Comparison of ENCODE assay signal across 8 cellular contexts in genomic region chr19:41597600-41598041, GRCh38. TPM values are rescaled to one million over a fixed set of nuclear protein-coding genes. Genes with fewer than 3 reads are reported as not detected.
DNase-seq lines count a peak whose midpoint lies in the region; ATAC-seq and TF ChIP-seq lines count a peak whose summit lies in the region.

No MANE protein-coding gene starts in this region.

- DNase-seq in NCI-H510A treated with DMSO at 0.1 percent for 48 hours (lab: John Stamatoyannopoulos, UW) (peak; percentile 85), NCI-H510A (lab: John Stamatoyannopoulos, UW) (no peak), NB4 (ENCODE audit: low read depth) (peak; percentile 66), SW 1271 (lab: John Stamatoyannopoulos, UW) (peak; percentile 5 to 71), cardiac septum (ENCODE audit: low spot score) (peak; percentile 83), renal cortical epithelial cell (ENCODE audit: low read depth) (peak; percentile 53)
- peak; percentile 60 for DNase-seq in activated naive CD8-positive, alpha-beta T cell treated with anti-CD3 and anti-CD28 coated beads for 36 hours

- no peak overlapping the region for H3K4me3 Mint-ChIP-seq in activated naive CD8-positive, alpha-beta T cell treated with anti-CD3 and anti-CD28 coated beads for 36 hours

- peaks cover 24% of the 10 kb centered on the region for H3K27me3 Mint-ChIP-seq in activated naive CD8-positive, alpha-beta T cell treated with anti-CD3 and anti-CD28 coated beads for 36 hours

- ATAC-seq in HG03135 (IDR thresholded peaks at IDR 0.05; ENCODE audit: unreplicated experiment), result no peak

- H3K36me3 Mint-ChIP-seq in activated naive CD8-positive, alpha-beta T cell treated with anti-CD3 and anti-CD28 coated beads for 36 hours, result no peaks in the 10 kb centered on the region

- no peak overlapping the region for H3K27ac Mint-ChIP-seq in activated naive CD8-positive, alpha-beta T cell treated with anti-CD3 and anti-CD28 coated beads for 36 hours

- no peaks in the 10 kb centered on the region for H3K9me3 Mint-ChIP-seq in activated naive CD8-positive, alpha-beta T cell treated with anti-CD3 and anti-CD28 coated beads for 36 hours

- no peak for TF ChIP-seq POLR2A in NB4 (IDR thresholded peaks at IDR 0.05; ENCODE audit: extremely low read depth, insufficient read length)

- intact Hi-C loops in cardiac septum (cut with DNase I), result no loop called here

- no peak overlapping the region for H3K4me3 ChIP-seq in NB4 (ENCODE audit: low read depth, low read length)

- peaks cover 14% of the 10 kb centered on the region for H3K4me1 Mint-ChIP-seq in activated naive CD8-positive, alpha-beta T cell treated with anti-CD3 and anti-CD28 coated beads for 36 hours

- TF ChIP-seq CTCF in NB4 (IDR thresholded peaks at IDR 0.05; ENCODE audit: low read depth, low read length), result peak; percentile 76

RNA-seq across cellular contexts. Expression of gene CEACAM21, which starts 21.7 kb away (rescaled TPM):
- total RNA-seq in activated naive CD8-positive, alpha-beta T cell treated with anti-CD3 and anti-CD28 coated beads for 36 hours, result 10 to 100 TPM; 36.5 to 37.5 TPM
- total RNA-seq in cardiac septum, result 0.27 TPM
- total RNA-seq in renal cortical epithelial cell, result not detected in 2 replicates

RNA-seq across cellular contexts. Expression of gene CEACAM4, which starts 29.3 kb away (rescaled TPM):
- total RNA-seq in activated naive CD8-positive, alpha-beta T cell treated with anti-CD3 and anti-CD28 coated beads for 36 hours, result not detected
- 0.51 TPM for total RNA-seq in cardiac septum
- not detected in 2 replicates for total RNA-seq in renal cortical epithelial cell

Comparison
In these comparisons a context has a peak if more than half of its experiments do, and no peak if none do; other contexts are left out.
1. RNA of gene CEACAM21, which starts 21.7 kb away (total RNA-seq): 36.5 to 37.5 TPM in activated naive CD8-positive, alpha-beta T cell treated with anti-CD3 and anti-CD28 coated beads for 36 hours; 0.27 TPM in cardiac septum (single experiment) and not detected in renal cortical epithelial cell; every median in the first group is over 10 times any median in the second.